Comparison of ENCODE assay signal across 17 cellular contexts in genomic region chr15:80507638-80508316, GRCh38.
A peak's percentile ranks its signal among the peaks of the same experiment; 100 is the strongest.
DNase-seq lines count a peak whose midpoint lies in the region; ATAC-seq and TF ChIP-seq lines count a peak whose summit lies in the region.
"Had no signal": no experiment of that assay in that cellular context is flagged by ENCODE, and none has a peak within 500 bp of the region (broad histone marks: within the 10 kb centered on the region; RNA-seq: fewer than 3 reads in every experiment).

No MANE protein-coding gene starts in this region.

- ATAC-seq in sciatic nerve (peak; percentile 64), HG03045 (IDR thresholded peaks at IDR 0.05; ENCODE audit: unreplicated experiment) (no peak), GM21390 (IDR thresholded peaks at IDR 0.05; ENCODE audit: unreplicated experiment) (no peak)
- no peak for ATAC-seq in CD8-positive, alpha-beta T cell
- ATAC-seq: WTC11 had no signal

- H3K4me3 Mint-ChIP-seq in CD8-positive, alpha-beta T cell = no peak overlapping the region
- H3K4me3 Mint-ChIP-seq: immature natural killer cell; stimulated activated naive CD8-positive, alpha-beta T cell treated with anti-CD3 and anti-CD28 coated beads, Interleukin-15, Interleukin-2, amounts not matched to agents 100 ng/mL and 50 ng/mL, for 24 hours; WTC11 had no signal

- no peaks in the 10 kb centered on the region for H3K9me3 ChIP-seq in CD8-positive, alpha-beta T cell (ENCODE audit: low read length)
- peaks cover 0 to 12% (median 6%) of the 10 kb centered on the region in 8 donors for H3K9me3 ChIP-seq in spleen
- H3K9me3 ChIP-seq: colonic mucosa had no signal

- H3K27me3 ChIP-seq in CD8-positive, alpha-beta T cell (ENCODE audit: insufficient read depth, low read length) = no peaks in the 10 kb centered on the region
- no peaks in the 10 kb centered on the region for H3K27me3 ChIP-seq in spleen (replicated peaks in 1 of 7)
- H3K27me3 ChIP-seq: colonic mucosa had no signal

- no peak for TF ChIP-seq CTCF in WI38 (IDR thresholded peaks at IDR 0.05; ENCODE audit: low read depth, low read length)
- TF ChIP-seq CTCF in CD8-positive, alpha-beta T cell (IDR thresholded peaks at IDR 0.05) = no peak
- no peak for TF ChIP-seq CTCF in spleen (IDR thresholded peaks at IDR 0.05 in 8 of 11, conservative IDR thresholded peaks at IDR 0.05 in 3 of 11)

- peak overlapping the region; percentile 33 for H3K4me3 ChIP-seq in WI38 (ENCODE audit: low read depth, low read length)
- H3K4me3 ChIP-seq in CD8-positive, alpha-beta T cell (ENCODE audit: low read depth, low read length) = no peak overlapping the region
- no peak overlapping the region for H3K4me3 ChIP-seq in spleen
- H3K4me3 ChIP-seq: colonic mucosa had no signal

- intact Hi-C loops in sciatic nerve (cut with DNase I) (no loop called here), spleen (cut with DNase I; ENCODE audit: low total_unique reads) (no loop called here)
- intact Hi-C loops in CD8-positive, alpha-beta T cell (cut with DNase I, micrococcal nuclease) = no loop called here

- POLR2A ChIA-PET in CD8-positive, alpha-beta T cell (lab: Charles Lee) = no interaction called here

- TF ChIP-seq POLR2A in spleen (IDR thresholded peaks at IDR 0.05) = no peak

- peaks cover 7% of the 10 kb centered on the region for H3K27me3 Mint-ChIP-seq in CD8-positive, alpha-beta T cell (ENCODE audit: low read depth)
- H3K27me3 Mint-ChIP-seq: stimulated activated naive CD8-positive, alpha-beta T cell treated with anti-CD3 and anti-CD28 coated beads, Interleukin-15, Interleukin-2, amounts not matched to agents 100 ng/mL and 50 ng/mL, for 24 hours had no signal

- WGBS in spleen, 5 donors = 76 to 87% (median 84%) methylated on average over 18 of the region's 18 CpGs

- DNase-seq in ELR (ENCODE audit: low read depth) (peak; percentile 44), fibroblast of peridontal ligament (ENCODE audit: extremely low read depth) (peak; percentile 96), sciatic nerve (ENCODE audit: low spot score) (no peak), spleen (no peak)
- no peak for DNase-seq in CD8-positive, alpha-beta T cell
- DNase-seq: activated naive CD4-positive, alpha-beta T cell treated with anti-CD3 and anti-CD28 coated beads, Interleukin-2, amount 50 U/mL, for 16 hours; colonic mucosa; COR-L47; foreskin melanocyte; immature natural killer cell; NCI-H510A treated with DMSO at 0.1 percent for 48 hours; SW 1271 had no signal

- H3K36me3 Mint-ChIP-seq in CD8-positive, alpha-beta T cell = no peaks in the 10 kb centered on the region
- H3K36me3 Mint-ChIP-seq: immature natural killer cell, WTC11 had no signal

- no peak overlapping the region for H3K27ac Mint-ChIP-seq in CD8-positive, alpha-beta T cell
- H3K27ac Mint-ChIP-seq: immature natural killer cell; stimulated activated naive CD8-positive, alpha-beta T cell treated with anti-CD3 and anti-CD28 coated beads, Interleukin-15, Interleukin-2, amounts not matched to agents 100 ng/mL and 50 ng/mL, for 24 hours; WTC11 had no signal

- H3K4me1 Mint-ChIP-seq in CD8-positive, alpha-beta T cell (ENCODE audit: low read depth) = no peaks in the 10 kb centered on the region
- H3K4me1 Mint-ChIP-seq: immature natural killer cell, WTC11 had no signal

- no peaks in the 10 kb centered on the region for H3K9me3 Mint-ChIP-seq in CD8-positive, alpha-beta T cell

- H3K4me1 ChIP-seq in CD8-positive, alpha-beta T cell (ENCODE audit: insufficient read depth, low read length) = no peaks in the 10 kb centered on the region
- H3K4me1 ChIP-seq in spleen = no peaks in the 10 kb centered on the region
- H3K4me1 ChIP-seq: colonic mucosa had no signal

- H3K36me3 ChIP-seq in CD8-positive, alpha-beta T cell (ENCODE audit: insufficient read depth, low read length) = no peaks in the 10 kb centered on the region
- no peaks in the 10 kb centered on the region for H3K36me3 ChIP-seq in spleen
- H3K36me3 ChIP-seq: colonic mucosa had no signal

- no peak overlapping the region for H3K27ac ChIP-seq in CD8-positive, alpha-beta T cell (ENCODE audit: low read depth, low read length)
- no peak overlapping the region for H3K27ac ChIP-seq in spleen
- H3K27ac ChIP-seq: colonic mucosa had no signal

- CTCF ChIA-PET in CD8-positive, alpha-beta T cell (lab: Charles Lee) = no interaction called here

Comparison
In these comparisons a context has a peak if more than half of its experiments do, and no peak if none do; other contexts are left out.
1. DNase-seq: peak in ELR (single experiment) and fibroblast of peridontal ligament (single experiment); none in sciatic nerve (single experiment), CD8-positive, alpha-beta T cell (0 of 7) and spleen (single experiment).